18 cellular contexts compared by ENCODE assay signal in the genomic region with DNA sequence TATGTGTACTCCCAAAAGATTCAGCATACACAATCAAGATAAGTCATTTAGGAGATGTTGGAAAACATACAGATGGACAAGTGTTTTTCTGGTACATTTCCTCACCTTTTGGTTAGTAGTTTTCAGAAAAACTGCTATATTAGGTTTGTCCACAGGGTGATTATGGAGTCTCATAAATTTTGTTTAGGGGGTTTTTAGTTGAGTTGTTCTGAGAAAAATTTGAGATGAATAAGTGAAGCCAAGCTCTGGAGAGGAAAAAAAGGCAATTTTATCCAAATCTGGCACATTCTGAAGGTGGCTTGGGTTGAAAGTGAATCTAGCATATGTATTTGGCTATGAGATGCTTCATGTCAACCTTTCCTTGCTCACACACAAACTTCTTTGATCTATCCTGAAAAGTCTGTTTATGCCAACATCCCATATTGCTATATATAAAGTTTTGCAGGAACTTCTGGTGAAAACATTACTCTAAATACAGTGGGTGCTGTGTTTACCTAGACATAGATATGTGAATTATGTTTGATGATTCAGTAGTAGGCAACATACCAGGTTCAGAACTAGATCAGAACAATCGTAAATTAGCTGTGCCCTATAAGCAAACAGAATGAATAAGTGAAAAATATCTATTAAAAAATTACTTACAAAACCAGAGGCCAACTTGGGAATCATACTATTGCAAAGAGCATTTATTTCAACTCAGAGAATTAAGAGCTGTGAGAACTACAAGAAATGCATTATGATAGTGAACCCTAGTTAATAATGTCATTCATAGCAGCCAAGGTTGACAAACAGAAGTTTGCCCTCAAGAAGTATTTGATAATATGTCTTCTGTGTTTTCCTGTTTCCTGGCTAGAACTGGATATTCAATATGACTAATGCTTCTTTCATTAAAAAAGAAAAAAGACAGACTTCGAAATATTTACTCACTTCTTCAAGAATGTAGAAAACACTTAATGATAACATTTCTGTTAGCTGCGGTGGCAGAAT.
DNase-seq lines count a peak whose midpoint lies in the region; ATAC-seq, FAIRE-seq and TF ChIP-seq lines count a peak whose summit lies in the region.
"Had no signal": no experiment of that assay in that cellular context is flagged by ENCODE, and none has a peak within 500 bp of the region (broad histone marks: within the 10 kb centered on the region; RNA-seq: fewer than 3 reads in every experiment).

No MANE protein-coding gene starts in this region.

- no peak overlapping the region for H2AFZ ChIP-seq in IMR-90 (replicated peaks; ENCODE audit: low read length, poor library complexity)
- peak overlapping the region; percentile 14 for H2AFZ ChIP-seq in keratinocyte (ENCODE audit: control insufficient read depth, low read length)

- intact Hi-C loops in IMR-90 (cut with micrococcal nuclease) = no loop called here

- in situ Hi-C loops in IMR-90 (cut with MboI; ENCODE audit: low sequenced_read_pairs) = no loop called here

- dilution Hi-C loops in IMR-90 (cut with HindIII; ENCODE audit: low sequenced_read_pairs, unreplicated experiment) (no loop called here), keratinocyte (cut with MboI; ENCODE audit: extremely low pct_ligation_motif_present, low sequenced_read_pairs) (no loop called here)

- no peak overlapping the region for H2AK5ac ChIP-seq in IMR-90 (ENCODE audit: low read depth, low read length)

- no peak for TF ChIP-seq POLR2A in IMR-90 (IDR thresholded peaks at IDR 0.05; ENCODE audit: low read depth, low read length)

- no CpG with 5 or more reads among the region's 3 CpGs for WGBS in IMR-90 (ENCODE audit: extremely low coverage in 2 of 2, insufficient read length in 1 of 2), 2 experiments

- CTCF ChIA-PET in IMR-90 (lab: Yijun Ruan, JAX) = interaction anchor here (0.6 kb wide), 1 partner anchor 365 kb away, joined by 3 read pairs; no protein-coding TSS in a partner anchor

- H4K91ac ChIP-seq in IMR-90 (ENCODE audit: insufficient read depth, low read depth, low read length) = no peak overlapping the region

- H2AK9ac ChIP-seq in IMR-90 (replicated peaks; ENCODE audit: low read depth, low read length, poor library complexity) = no peak overlapping the region

- H3K9me1 ChIP-seq in IMR-90 (ENCODE audit: insufficient read depth, low read length) (no peaks in the 10 kb centered on the region), keratinocyte (ENCODE audit: control insufficient read depth, extremely low read depth, insufficient read depth, low read length) (no peaks in the 10 kb centered on the region)

- no TSS peak for BruUV-seq in IMR-90 (replicated peaks; lab: Mats Ljungman, UMichigan)

- H3K9ac ChIP-seq in IMR-90 (ENCODE audit: low read depth, low read length) (no peak overlapping the region), keratinocyte (ENCODE audit: control insufficient read depth, extremely low read depth, insufficient read depth, low read length) (no peak overlapping the region)

- H4K20me1 ChIP-seq in IMR-90 (ENCODE audit: insufficient read depth, low read length) = no peaks in the 10 kb centered on the region
- no peaks in the 10 kb centered on the region for H4K20me1 ChIP-seq in keratinocyte (ENCODE audit: control insufficient read depth, extremely low read depth, insufficient read depth, low read length)

- POLR2A ChIA-PET in IMR-90 (lab: Charles Lee; ENCODE audit: unreplicated experiment) = no interaction called here

- TF ChIP-seq CTCF in AG10803 (conservative IDR thresholded peaks at IDR 0.05; ENCODE audit: low read length) = no peak
- peak; percentile 4; the same call in 1 of the 2 replicates for TF ChIP-seq CTCF in IMR-90 (conservative IDR thresholded peaks at IDR 0.05; ENCODE audit: low read depth, low read length)
- no peak for TF ChIP-seq CTCF in bronchial epithelial cell (IDR thresholded peaks at IDR 0.05; ENCODE audit: insufficient read depth, low read length, severe bottlenecking)
- TF ChIP-seq CTCF in keratinocyte (optimal IDR thresholded peaks at IDR 0.05 in 1 of 3, IDR thresholded peaks at IDR 0.05 in 1 of 3, conservative IDR thresholded peaks at IDR 0.05 in 1 of 3; ENCODE audit: extremely low read depth in 1 of 3, insufficient read depth in 2 of 3, low read length in 3 of 3) = no peak

- peaks cover 2% of the 10 kb centered on the region; the same call in 1 of the 2 replicates for H3K4me1 ChIP-seq in IMR-90 (ENCODE audit: control insufficient read depth, insufficient read depth, low read length)
- H3K4me1 ChIP-seq in keratinocyte (ENCODE audit: control insufficient read depth, extremely low read depth, insufficient read depth, low read length) = peaks cover 8% of the 10 kb centered on the region
- H3K4me1 ChIP-seq: spleen, upper lobe of right lung had no signal

- H4K8ac ChIP-seq in IMR-90 (ENCODE audit: low read depth in 2 of 2, low read length in 2 of 2) = no peak overlapping the region; a peak in 1 of 4 replicates

- H2BK120ac ChIP-seq in IMR-90 (ENCODE audit: low read depth, low read length) = no peak overlapping the region

- no peaks in the 10 kb centered on the region for H3K79me2 ChIP-seq in keratinocyte (ENCODE audit: control insufficient read depth, insufficient read depth, low read length)

- H3K4me2 ChIP-seq in IMR-90 (ENCODE audit: low read depth, low read length) (no peak overlapping the region), keratinocyte (ENCODE audit: control insufficient read depth, extremely low read depth, insufficient read depth, low read depth, low read length) (peak overlapping the region; percentile 27)

- no peak overlapping the region for H4K5ac ChIP-seq in IMR-90 (ENCODE audit: low read depth, low read length)

- no peak overlapping the region for H3K4ac ChIP-seq in IMR-90 (ENCODE audit: low read depth, low read length)

- H3K56ac ChIP-seq in IMR-90 (ENCODE audit: extremely low read depth, insufficient read depth, low read length) = no peak overlapping the region

- no peak overlapping the region for H2BK5ac ChIP-seq in IMR-90 (ENCODE audit: low read depth, low read length, poor library complexity, severe bottlenecking)

- H2BK15ac ChIP-seq in IMR-90 (ENCODE audit: low read depth, low read length) = no peak overlapping the region

- no peaks in the 10 kb centered on the region for H3K27me3 ChIP-seq in IMR-90 (ENCODE audit: control insufficient read depth, insufficient read depth, low read length)
- H3K27me3 ChIP-seq in bronchial epithelial cell (ENCODE audit: control insufficient read depth, insufficient read depth, low read length) = no peaks in the 10 kb centered on the region
- H3K27me3 ChIP-seq in keratinocyte (ENCODE audit: control insufficient read depth, extremely low read depth, insufficient read depth, low read length) = no peaks in the 10 kb centered on the region
- no peaks in the 10 kb centered on the region for H3K27me3 ChIP-seq in H7 (ENCODE audit: control insufficient read depth, insufficient read depth, low read length)
- H3K27me3 ChIP-seq: spleen, upper lobe of right lung had no signal

- H2BK20ac ChIP-seq in IMR-90 (ENCODE audit: low read depth, low read length) = no peak overlapping the region

- H3K14ac ChIP-seq in IMR-90 (replicated peaks; ENCODE audit: low read depth, low read length) = no peak overlapping the region

- H3K36me3 ChIP-seq in IMR-90 (ENCODE audit: control insufficient read depth, insufficient read depth, low read length) (no peaks in the 10 kb centered on the region), bronchial epithelial cell (ENCODE audit: control insufficient read depth, insufficient read depth, low read length) (no peaks in the 10 kb centered on the region), keratinocyte (ENCODE audit: control insufficient read depth in 2 of 2, extremely low read depth in 1 of 2, insufficient read depth in 2 of 2, low read length in 2 of 2) (no peaks in the 10 kb centered on the region), H7 (replicated peaks; ENCODE audit: control insufficient read depth, insufficient read depth, low read length) (no peaks in the 10 kb centered on the region)
- H3K36me3 ChIP-seq: spleen, upper lobe of right lung had no signal

- H3K79me1 ChIP-seq in IMR-90 (ENCODE audit: low read depth in 1 of 2, low read length in 2 of 2) = no peaks in the 10 kb centered on the region

- no peak overlapping the region for H3K23ac ChIP-seq in IMR-90 (ENCODE audit: low read depth, low read length)

- TF ChIP-seq RAD21 in IMR-90 (IDR thresholded peaks at IDR 0.05; ENCODE audit: low read length) = no peak

- ATAC-seq in IMR-90 (ENCODE audit: low read depth) (peak; percentile 27; the same call in 1 of the 2 replicates), GM21360 (IDR thresholded peaks at IDR 0.05; ENCODE audit: unreplicated experiment) (no peak)
- ATAC-seq: activated T-cell treated with anti-CD3 and anti-CD28 coated beads, Interleukin-2, amount 50 U/mL, for 72 hours; K562; stimulated activated naive B cell treated with anti-CD40 and anti-IgM and Interleukin-4, amounts not matched to agents 10 μg/mL and 1 μg/mL and 100 μg/mL, for 72 hours; upper lobe of right lung had no signal

- H3K9me3 ChIP-seq in IMR-90 (ENCODE audit: control insufficient read depth, insufficient read depth, low read length) (peaks cover 2% of the 10 kb centered on the region; the same call in 1 of the 2 replicates), keratinocyte (ENCODE audit: control insufficient read depth, low read depth, low read length) (no peaks in the 10 kb centered on the region)
- H3K9me3 ChIP-seq: upper lobe of right lung had no signal

- H3K4me3 ChIP-seq in AG10803 (ENCODE audit: low read length) = no peak overlapping the region
- no peak overlapping the region for H3K4me3 ChIP-seq in IMR-90 (ENCODE audit: insufficient read depth, low read depth, low read length)
- no peak overlapping the region for H3K4me3 ChIP-seq in bronchial epithelial cell (ENCODE audit: low read depth, low read length)
- H3K4me3 ChIP-seq in keratinocyte (ENCODE audit: control insufficient read depth in 2 of 3, extremely low read depth in 1 of 3, insufficient read depth in 2 of 3, low read depth in 1 of 3, low read length in 3 of 3) = peak overlapping the region in 1 of 3 experiments; percentile 11
- no peak overlapping the region for H3K4me3 ChIP-seq in H7 (ENCODE audit: insufficient read depth, low read depth, low read length)
- H3K4me3 ChIP-seq: K562, spleen, upper lobe of right lung had no signal

- peak; percentile 28 for DNase-seq in AG10803 (ENCODE audit: low read depth)
- DNase-seq in IMR-90 = peak; percentile 21
- DNase-seq in bronchial epithelial cell (ENCODE audit: low read depth) = peak; percentile 84
- no peak for DNase-seq in keratinocyte (ENCODE audit: low read depth, low spot score)
- DNase-seq in urothelium cell line (ENCODE audit: low spot score) = no peak
- no peak for DNase-seq in ecto neural progenitor cell (ENCODE audit: low spot score)
- no peak for DNase-seq in H7
- DNase-seq: activated CD4-positive, alpha-beta memory T cell treated with anti-CD3 and anti-CD28 coated beads for 36 hours; activated T-cell treated with anti-CD3 and anti-CD28 coated beads, Interleukin-2, amount 50 U/mL, for 72 hours; GDM1; NCI-H1436; NCI-H510A; spleen; stimulated activated naive B cell treated with anti-CD40 and anti-IgM and Interleukin-4, amounts not matched to agents 10 μg/mL and 1 μg/mL and 100 μg/mL, for 72 hours; upper lobe of right lung had no signal

- H3K27ac ChIP-seq in IMR-90 (ENCODE audit: insufficient read depth, low read length) (no peak overlapping the region), keratinocyte (ENCODE audit: control insufficient read depth, insufficient read depth, low read length) (no peak overlapping the region)
- H3K27ac ChIP-seq: spleen, upper lobe of right lung had no signal

- FAIRE-seq in bronchial epithelial cell (lab: Jason Lieb, UNC) = no peak
- FAIRE-seq in keratinocyte (lab: Jason Lieb, UNC) = peak; percentile 59
- FAIRE-seq in urothelium cell line (lab: Jason Lieb, UNC) = no peak
- FAIRE-seq: endothelial cell of umbilical vein, K562 had no signal

- H3K18ac ChIP-seq in IMR-90 (ENCODE audit: low read depth, low read length) = no peak overlapping the region; the same call in 1 of the 2 replicates

Comparison
In these comparisons a context has a peak if more than half of its experiments do, and no peak if none do; other contexts are left out.
1. DNase-seq: peak in AG10803 (single experiment), IMR-90 (single experiment) and bronchial epithelial cell (single experiment); none in keratinocyte (single experiment), urothelium cell line (single experiment), ecto neural progenitor cell (single experiment) and H7 (single experiment).